Comparison of ENCODE assay signal across 13 cellular contexts in the genomic region with DNA sequence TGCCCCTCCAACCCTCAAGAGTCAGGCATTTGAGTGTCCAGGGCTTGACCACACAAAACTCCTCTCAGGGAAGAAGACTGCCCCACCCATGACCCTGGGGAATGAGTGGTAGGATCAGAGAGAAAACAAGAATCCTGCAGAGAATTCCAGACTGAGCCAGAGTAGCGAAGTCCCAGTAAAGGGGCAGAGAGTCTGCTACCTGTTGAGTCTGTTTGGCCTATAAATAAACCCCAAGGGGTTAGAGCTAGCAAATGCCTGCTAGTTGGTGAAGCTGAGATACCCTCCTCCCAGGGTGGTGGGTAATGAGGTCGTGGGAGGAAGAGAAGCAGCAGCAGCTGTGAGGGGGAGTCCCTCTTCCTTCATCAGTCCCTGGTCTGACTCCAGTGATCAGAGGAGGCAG. TPM values are rescaled to one million over a fixed set of nuclear protein-coding genes. Genes with fewer than 3 reads are reported as not detected.
A peak's percentile ranks its signal among the peaks of the same experiment; 100 is the strongest.
DNase-seq lines count a peak whose midpoint lies in the region; ATAC-seq and TF ChIP-seq lines count a peak whose summit lies in the region.
"Had no signal": no experiment of that assay in that cellular context is flagged by ENCODE, and none has a peak within 500 bp of the region (broad histone marks: within the 10 kb centered on the region; RNA-seq: fewer than 3 reads in every experiment).

No MANE protein-coding gene starts in this region.

- peaks cover 56 to 57% of the 10 kb centered on the region in 2 donors for H3K36me3 Mint-ChIP-seq in CD14-positive monocyte
- peaks cover 75% of the 10 kb centered on the region for H3K36me3 Mint-ChIP-seq in activated CD8-positive, alpha-beta T cell treated with anti-CD3 and anti-CD28 coated beads, Interleukin-2, amount 10 ng/mL, durations not matched to agents 7 days and 5 days (ENCODE audit: low read depth)
- peaks cover 14 to 44% of the 10 kb centered on the region in 2 donors for H3K36me3 Mint-ChIP-seq in naive B cell

- H3K4me3 ChIP-seq in WERI-Rb-1 (ENCODE audit: low read depth, low read length) (no peak overlapping the region), suprapubic skin (no peak overlapping the region)

- POLR2A ChIA-PET in activated CD8-positive, alpha-beta T cell treated with anti-CD3 and anti-CD28 coated beads, Interleukin-2, amount 10 ng/mL, durations not matched to agents 7 days and 5 days (lab: Charles Lee), result interaction anchor here (3.3 to 9.7 kb wide), 2 partner anchors 8 to 17 kb away, joined by 25 to 241 read pairs; no protein-coding TSS in a partner anchor

- intact Hi-C loops in CD14-positive monocyte (cut with micrococcal nuclease), result no loop called here

- peaks cover 0 to 2% (median 0%) of the 10 kb centered on the region in 3 donors for H3K27me3 Mint-ChIP-seq in CD14-positive monocyte (ENCODE audit: low read depth in 3 of 3)
- no peaks in the 10 kb centered on the region for H3K27me3 Mint-ChIP-seq in activated CD8-positive, alpha-beta T cell treated with anti-CD3 and anti-CD28 coated beads, Interleukin-2, amount 10 ng/mL, durations not matched to agents 7 days and 5 days (ENCODE audit: low read depth)
- no peaks in the 10 kb centered on the region for H3K27me3 Mint-ChIP-seq in naive B cell

- H3K27ac Mint-ChIP-seq in CD14-positive monocyte (peak overlapping the region; percentile 69 to 98 (median 84)), naive B cell (peak overlapping the region; percentile 5 to 97 (median 90))
- H3K27ac Mint-ChIP-seq in activated CD8-positive, alpha-beta T cell treated with anti-CD3 and anti-CD28 coated beads, Interleukin-2, amount 10 ng/mL, durations not matched to agents 7 days and 5 days, result peak overlapping the region; percentile 81

- H3K4me3 Mint-ChIP-seq in CD14-positive monocyte (peak overlapping the region; percentile 93 to 98), naive B cell (peak overlapping the region; percentile 87 to 98 (median 95))
- H3K4me3 Mint-ChIP-seq in activated CD8-positive, alpha-beta T cell treated with anti-CD3 and anti-CD28 coated beads, Interleukin-2, amount 10 ng/mL, durations not matched to agents 7 days and 5 days, result peak overlapping the region; percentile 93

- H3K4me1 Mint-ChIP-seq in CD14-positive monocyte, result peaks cover 83% of the 10 kb centered on the region
- peaks cover 73% of the 10 kb centered on the region for H3K4me1 Mint-ChIP-seq in activated CD8-positive, alpha-beta T cell treated with anti-CD3 and anti-CD28 coated beads, Interleukin-2, amount 10 ng/mL, durations not matched to agents 7 days and 5 days (ENCODE audit: low read depth)
- peaks cover 50 to 82% (median 80%) of the 10 kb centered on the region in 3 donors for H3K4me1 Mint-ChIP-seq in naive B cell

- no peak overlapping the region for H3K27ac ChIP-seq in WERI-Rb-1
- H3K27ac ChIP-seq in suprapubic skin, result no peak overlapping the region
- H3K27ac ChIP-seq: epithelial cell of prostate had no signal

- H3K27me3 ChIP-seq in WERI-Rb-1 (ENCODE audit: insufficient read depth, low read depth, severe bottlenecking) (peaks cover 2% of the 10 kb centered on the region), suprapubic skin (no peaks in the 10 kb centered on the region)

- no peak for TF ChIP-seq CTCF in CD14-positive monocyte (IDR thresholded peaks at IDR 0.05)
- no peak for TF ChIP-seq CTCF in WERI-Rb-1 (IDR thresholded peaks at IDR 0.05; ENCODE audit: low read depth, low read length)
- TF ChIP-seq CTCF in suprapubic skin (IDR thresholded peaks at IDR 0.05), result no peak

- no peak for TF ChIP-seq EP300 in suprapubic skin (IDR thresholded peaks at IDR 0.05)

- WGBS in suprapubic skin, result 45% methylated on average over 2 of the region's 2 CpGs

- no peaks in the 10 kb centered on the region for H3K9me3 Mint-ChIP-seq in CD14-positive monocyte
- H3K9me3 Mint-ChIP-seq in activated CD8-positive, alpha-beta T cell treated with anti-CD3 and anti-CD28 coated beads, Interleukin-2, amount 10 ng/mL, durations not matched to agents 7 days and 5 days (ENCODE audit: insufficient read depth), result no peaks in the 10 kb centered on the region
- no peaks in the 10 kb centered on the region for H3K9me3 Mint-ChIP-seq in naive B cell

- no peaks in the 10 kb centered on the region for H3K9me3 ChIP-seq in WERI-Rb-1 (ENCODE audit: severe bottlenecking)
- H3K9me3 ChIP-seq in suprapubic skin, result no peaks in the 10 kb centered on the region

- DNase-seq in CD14-positive monocyte (ENCODE audit: low spot score), result no peak
- peak; percentile 1 for DNase-seq in GDM1 (lab: John Stamatoyannopoulos, UW)
- no peak for DNase-seq in activated CD8-positive, alpha-beta T cell treated with anti-CD3 and anti-CD28 coated beads, Interleukin-2, amount 10 ng/mL, durations not matched to agents 7 days and 5 days
- DNase-seq in naive B cell, result no peak
- no peak for DNase-seq in WERI-Rb-1
- DNase-seq in suprapubic skin (ENCODE audit: low spot score in 2 of 2), result no peak
- DNase-seq: activated CD4-positive, CD25-positive, alpha-beta regulatory T cell treated with anti-CD3 and anti-CD28 coated beads, Interleukin-2, amount 50 U/mL, for 72 hours; activated gamma-delta T cell treated with Interleukin-2 at 50 U/mL for 16 hours; islet precursor cell had no signal

- CTCF ChIA-PET in activated CD8-positive, alpha-beta T cell treated with anti-CD3 and anti-CD28 coated beads, Interleukin-2, amount 10 ng/mL, durations not matched to agents 7 days and 5 days (lab: Charles Lee), result interaction anchor here (1.2 to 15.3 kb wide), 3 partner anchors 4 to 72 kb away, joined by 3 to 336 read pairs (median 336); partner anchors contain the start of gene TRAF3IP3

- ATAC-seq in activated CD8-positive, alpha-beta T cell treated with anti-CD3 and anti-CD28 coated beads, Interleukin-2, amount 10 ng/mL, durations not matched to agents 7 days and 5 days, result no peak
- ATAC-seq in naive B cell (ENCODE audit: low read depth in 2 of 2), result no peak
- ATAC-seq in HG02678 (IDR thresholded peaks at IDR 0.05; ENCODE audit: unreplicated experiment), result no peak

- H3K4me1 ChIP-seq in suprapubic skin, result no peaks in the 10 kb centered on the region

- no peak for TF ChIP-seq POLR2A in suprapubic skin (IDR thresholded peaks at IDR 0.05)

- no peaks in the 10 kb centered on the region for H3K36me3 ChIP-seq in WERI-Rb-1
- H3K36me3 ChIP-seq in suprapubic skin, result no peaks in the 10 kb centered on the region

RNA-seq across cellular contexts. Expression of gene TRAF3IP3, which starts 2.5 kb away (rescaled TPM):
- 100 to 1,000 TPM in 1 of 2 donors, 10 to 100 TPM in 1; 89.3 to 111 TPM for polyA plus RNA-seq in CD14-positive monocyte
- total RNA-seq in activated CD8-positive, alpha-beta T cell treated with anti-CD3 and anti-CD28 coated beads, Interleukin-2, amount 10 ng/mL, durations not matched to agents 7 days and 5 days, result 100 to 1,000 TPM; 319 to 322 TPM
- 100 to 1,000 TPM; 161 to 281 (median 243) TPM for polyA plus RNA-seq in naive B cell (ENCODE audit: low read depth in 6 of 6)
- 1 to 10 TPM in 3 of 4 donors, not detected in 1; 1.6 to 3.1 (median 2.0) TPM for total RNA-seq in suprapubic skin
- total RNA-seq: pulmonary artery endothelial cell had no signal
- polyA plus RNA-seq: BJ had no signal

RNA-seq across cellular contexts. Expression of gene C1orf74, which starts 26.0 kb away (rescaled TPM):
- polyA plus RNA-seq in CD14-positive monocyte, result under 1 TPM; 0.07 to 0.19 TPM
- 1 to 10 TPM; 2.5 to 2.6 TPM for total RNA-seq in activated CD8-positive, alpha-beta T cell treated with anti-CD3 and anti-CD28 coated beads, Interleukin-2, amount 10 ng/mL, durations not matched to agents 7 days and 5 days
- polyA plus RNA-seq in naive B cell (ENCODE audit: low read depth in 6 of 6), result 1 to 10 TPM in 1 of 6 donors, under 1 TPM in 5; 0.45 to 1.9 (median 0.66) TPM
- 10 to 100 TPM; 10.1 to 18.1 (median 15.1) TPM for total RNA-seq in suprapubic skin

RNA-seq across cellular contexts. Expression of gene IRF6, which starts 47.6 kb away (rescaled TPM):
- under 1 TPM; 0.21 to 0.62 TPM for polyA plus RNA-seq in CD14-positive monocyte
- under 1 TPM; 0.16 to 0.21 TPM for total RNA-seq in activated CD8-positive, alpha-beta T cell treated with anti-CD3 and anti-CD28 coated beads, Interleukin-2, amount 10 ng/mL, durations not matched to agents 7 days and 5 days
- polyA plus RNA-seq in naive B cell (ENCODE audit: low read depth in 6 of 6), result 1 to 10 TPM in 4 of 6 donors, under 1 TPM in 1, not detected in 1; 0.54 to 2.4 (median 1.8) TPM
- total RNA-seq in suprapubic skin, result 100 to 1,000 TPM; 195 to 235 (median 227) TPM

RNA-seq across cellular contexts. Expression of gene HSD11B1, which starts 53.7 kb away (rescaled TPM):
- polyA plus RNA-seq in CD14-positive monocyte (not detected), naive B cell (ENCODE audit: low read depth in 6 of 6) (not detected)
- total RNA-seq in activated CD8-positive, alpha-beta T cell treated with anti-CD3 and anti-CD28 coated beads, Interleukin-2, amount 10 ng/mL, durations not matched to agents 7 days and 5 days, result not detected
- total RNA-seq in suprapubic skin, result 10 to 100 TPM; 26.2 to 88.5 (median 52.0) TPM

Comparison
In these comparisons a context has a peak if more than half of its experiments do, and no peak if none do; other contexts are left out.
1. RNA of gene TRAF3IP3, which starts 2.5 kb away (total RNA-seq): 319 to 322 TPM in activated CD8-positive, alpha-beta T cell treated with anti-CD3 and anti-CD28 coated beads, Interleukin-2, amount 10 ng/mL, durations not matched to agents 7 days and 5 days; 1.6 to 3.1 TPM in suprapubic skin; every median in the first group is over 10 times any median in the second.
2. RNA of gene IRF6, which starts 47.6 kb away (total RNA-seq): 195 to 235 TPM in suprapubic skin; 0.16 to 0.21 TPM in activated CD8-positive, alpha-beta T cell treated with anti-CD3 and anti-CD28 coated beads, Interleukin-2, amount 10 ng/mL, durations not matched to agents 7 days and 5 days; every median in the first group is over 100 times any median in the second.
3. Peak in every context shown above with its lines, with median percentiles within 50 percentile points of each other: H3K27ac Mint-ChIP-seq and H3K4me3 Mint-ChIP-seq.